ENCODE assay signal across 8 cellular contexts in genomic region chr2:28681216-28681981, GRCh38.
A peak's percentile ranks its signal among the peaks of the same experiment; 100 is the strongest.
DNase-seq lines count a peak whose midpoint lies in the region; ATAC-seq and TF ChIP-seq lines count a peak whose summit lies in the region.

No MANE protein-coding gene starts in this region.

- DNase-seq in activated CD4-positive, CD25-positive, alpha-beta regulatory T cell treated with anti-CD3 and anti-CD28 coated beads, Interleukin-2, amount 50 U/mL, for 16 hours (ENCODE audit: low read depth, low spot score), result peak; percentile 33
- peak in 1 of 2 donors; percentile 34 for DNase-seq in central memory CD8-positive, alpha-beta T cell (ENCODE audit: low spot score in 2 of 2)
- DNase-seq in spleen (no peak), NCI-H2171 treated with DMSO at 0.1 percent for 48 hours (lab: John Stamatoyannopoulos, UW) (no peak), COR-L47 (lab: John Stamatoyannopoulos, UW) (no peak), posterior vena cava (ENCODE audit: low spot score) (no peak)

- no peaks in the 10 kb centered on the region for H3K9me3 Mint-ChIP-seq in central memory CD8-positive, alpha-beta T cell

- TF ChIP-seq POLR2A in spleen (IDR thresholded peaks at IDR 0.05), result no peak

- intact Hi-C loops in spleen (cut with DNase I; ENCODE audit: low total_unique reads) (no loop called here), posterior vena cava (cut with DNase I) (no loop called here)

- no peaks in the 10 kb centered on the region for H3K9me3 ChIP-seq in spleen

- H3K27me3 ChIP-seq in spleen (replicated peaks in 1 of 7), result no peaks in the 10 kb centered on the region

- 11 to 21% (median 17%) methylated on average over 5 of the region's 5 CpGs for WGBS in spleen, 5 donors

- H3K27me3 Mint-ChIP-seq in central memory CD8-positive, alpha-beta T cell, result no peaks in the 10 kb centered on the region

- ATAC-seq in GM19043 (IDR thresholded peaks at IDR 0.05; ENCODE audit: low read depth, unreplicated experiment), result peak; percentile 86
- peak; percentile 91 for ATAC-seq in HG03097 (IDR thresholded peaks at IDR 0.05; ENCODE audit: low FRiP score, unreplicated experiment)
- ATAC-seq in central memory CD8-positive, alpha-beta T cell (replicated peaks; ENCODE audit: extremely low read depth, poor library complexity, severe bottlenecking), result peak; percentile 96

- H3K4me3 ChIP-seq in spleen, result no peak overlapping the region

- peaks cover 27% of the 10 kb centered on the region for H3K4me1 Mint-ChIP-seq in central memory CD8-positive, alpha-beta T cell

- peaks cover 9 to 31% (median 15%) of the 10 kb centered on the region in 6 donors for H3K4me1 ChIP-seq in spleen

- peak overlapping the region in 6 of 8 donors; percentile 2 to 49 (median 21) for H3K27ac ChIP-seq in spleen

- no peak for TF ChIP-seq CTCF in spleen (IDR thresholded peaks at IDR 0.05 in 8 of 11, conservative IDR thresholded peaks at IDR 0.05 in 3 of 11)

- no peak overlapping the region for H3K4me3 Mint-ChIP-seq in central memory CD8-positive, alpha-beta T cell

- H3K27ac Mint-ChIP-seq in central memory CD8-positive, alpha-beta T cell (ENCODE audit: low read depth), result peak overlapping the region; percentile 69

- no peaks in the 10 kb centered on the region for H3K36me3 Mint-ChIP-seq in central memory CD8-positive, alpha-beta T cell (ENCODE audit: insufficient read depth)

- H3K36me3 ChIP-seq in spleen, result no peaks in the 10 kb centered on the region
